ENCODE assay signal across 9 cellular contexts in genomic region chr18:32770651-32771168, GRCh38. TPM values are rescaled to one million over a fixed set of nuclear protein-coding genes. Genes with fewer than 3 reads are reported as not detected.
DNase-seq lines count a peak whose midpoint lies in the region; ATAC-seq and TF ChIP-seq lines count a peak whose summit lies in the region.
"Had no signal": no experiment of that assay in that cellular context is flagged by ENCODE, and none has a peak within 500 bp of the region (broad histone marks: within the 10 kb centered on the region; RNA-seq: fewer than 3 reads in every experiment).

No MANE protein-coding gene starts in this region.

- H3K27ac ChIP-seq in right cardiac atrium (ENCODE audit: low read length) (no peak overlapping the region), foreskin keratinocyte (no peak overlapping the region)

- peak overlapping the region; percentile 61 for H3K9ac ChIP-seq in NT2/D1 (ENCODE audit: insufficient read length, low read depth)

- BruUV-seq in Calu3 (replicated peaks; lab: Mats Ljungman, UMichigan), result no TSS peak

- intact Hi-C loops in Calu3 (cut with micrococcal nuclease; ENCODE audit: unreplicated experiment) (no loop called here), right cardiac atrium (cut with DNase I) (no loop called here), sciatic nerve (cut with DNase I) (no loop called here)
- intact Hi-C loops in activated CD4-positive, alpha-beta T cell treated with anti-CD3 and anti-CD28 coated beads, Interleukin-2, amount 10 ng/mL, durations not matched to agents 24 days and 14 days (cut with micrococcal nuclease), result no loop called here

- peaks cover 14% of the 10 kb centered on the region for H3K36me3 Mint-ChIP-seq in Calu3 (ENCODE audit: insufficient read depth, unreplicated experiment)
- peaks cover 1% of the 10 kb centered on the region for H3K36me3 Mint-ChIP-seq in activated CD4-positive, alpha-beta T cell treated with anti-CD3 and anti-CD28 coated beads, Interleukin-2, amount 10 ng/mL, durations not matched to agents 24 days and 14 days (ENCODE audit: low read depth)

- peak overlapping the region; percentile 78 for H3K4me3 Mint-ChIP-seq in Calu3 (ENCODE audit: low read depth, unreplicated experiment)
- H3K4me3 Mint-ChIP-seq in activated CD4-positive, alpha-beta T cell treated with anti-CD3 and anti-CD28 coated beads, Interleukin-2, amount 10 ng/mL, durations not matched to agents 24 days and 14 days, result no peak overlapping the region

- H3K9me3 Mint-ChIP-seq in Calu3 (ENCODE audit: low read depth, unreplicated experiment), result no peaks in the 10 kb centered on the region
- no peaks in the 10 kb centered on the region for H3K9me3 Mint-ChIP-seq in activated CD4-positive, alpha-beta T cell treated with anti-CD3 and anti-CD28 coated beads, Interleukin-2, amount 10 ng/mL, durations not matched to agents 24 days and 14 days

- CTCF ChIA-PET in Calu3 (lab: Charles Lee), result no interaction called here

- no peak for DNase-seq in Calu3
- no peak for DNase-seq in NT2/D1 (ENCODE audit: low read depth, low spot score)
- no peak for DNase-seq in right cardiac atrium
- no peak for DNase-seq in sciatic nerve (ENCODE audit: low spot score)
- no peak for DNase-seq in NK-92 treated with Interleukin-12 subunit alpha and Interleukin-12 subunit beta, amount 100 ng/mL, for 24 hours (lab: John Stamatoyannopoulos, UW)
- DNase-seq in DMS 273 (lab: John Stamatoyannopoulos, UW; ENCODE audit: unreplicated experiment), result no peak
- DNase-seq in foreskin keratinocyte, result no peak
- DNase-seq in activated CD4-positive, alpha-beta T cell treated with anti-CD3 and anti-CD28 coated beads, Interleukin-2, amount 10 ng/mL, durations not matched to agents 24 days and 14 days, result no peak

- H3K4me1 ChIP-seq in NT2/D1 (ENCODE audit: insufficient read depth, insufficient read length), result no peaks in the 10 kb centered on the region
- H3K4me1 ChIP-seq in right cardiac atrium (ENCODE audit: control insufficient read depth, insufficient read depth, low read length), result peaks cover 2% of the 10 kb centered on the region
- no peaks in the 10 kb centered on the region for H3K4me1 ChIP-seq in foreskin keratinocyte

- H3K27me3 Mint-ChIP-seq in Calu3 (ENCODE audit: unreplicated experiment), result peaks cover 31% of the 10 kb centered on the region
- peaks cover 46% of the 10 kb centered on the region for H3K27me3 Mint-ChIP-seq in activated CD4-positive, alpha-beta T cell treated with anti-CD3 and anti-CD28 coated beads, Interleukin-2, amount 10 ng/mL, durations not matched to agents 24 days and 14 days

- no peak overlapping the region for H3K27ac Mint-ChIP-seq in Calu3 (ENCODE audit: unreplicated experiment)
- H3K27ac Mint-ChIP-seq in activated CD4-positive, alpha-beta T cell treated with anti-CD3 and anti-CD28 coated beads, Interleukin-2, amount 10 ng/mL, durations not matched to agents 24 days and 14 days, result no peak overlapping the region

- WGBS in right cardiac atrium, result 2% methylated on average over 34 of the region's 34 CpGs

- H3K4me3 ChIP-seq in NT2/D1 (ENCODE audit: insufficient read length, low read depth) (peak overlapping the region; percentile 47), right cardiac atrium (ENCODE audit: low read length) (peak overlapping the region; percentile 82)

- H3K9me3 ChIP-seq in NT2/D1 (ENCODE audit: insufficient read depth, low read length), result no peaks in the 10 kb centered on the region
- no peaks in the 10 kb centered on the region for H3K9me3 ChIP-seq in right cardiac atrium (ENCODE audit: control insufficient read depth, low read length)

- H3K36me3 ChIP-seq in NT2/D1 (ENCODE audit: insufficient read depth, insufficient read length, low read length), result no peaks in the 10 kb centered on the region

- H3K27me3 ChIP-seq in NT2/D1 (ENCODE audit: insufficient read depth, insufficient read length), result peaks cover 61% of the 10 kb centered on the region
- H3K27me3 ChIP-seq in right cardiac atrium (ENCODE audit: control insufficient read depth, insufficient read depth), result no peaks in the 10 kb centered on the region
- peaks cover 69% of the 10 kb centered on the region for H3K27me3 ChIP-seq in foreskin keratinocyte

- H3K4me1 Mint-ChIP-seq in Calu3 (ENCODE audit: low read depth, unreplicated experiment), result no peaks in the 10 kb centered on the region
- peaks cover 2% of the 10 kb centered on the region for H3K4me1 Mint-ChIP-seq in activated CD4-positive, alpha-beta T cell treated with anti-CD3 and anti-CD28 coated beads, Interleukin-2, amount 10 ng/mL, durations not matched to agents 24 days and 14 days

- TF ChIP-seq CTCF in Calu3 (IDR thresholded peaks at IDR 0.05; ENCODE audit: unreplicated experiment), result no peak
- no peak for TF ChIP-seq CTCF in foreskin keratinocyte (conservative IDR thresholded peaks at IDR 0.05)

- ATAC-seq in right cardiac atrium (no peak), sciatic nerve (peak; percentile 25), foreskin keratinocyte (no peak)

RNA-seq across cellular contexts. Expression of gene KLHL14, which starts 2.1 kb away (rescaled TPM):
- total RNA-seq in Calu3 (2022), result 0.07 TPM in 1 of 2 replicates, not detected in the other
- total RNA-seq in right cardiac atrium, result under 1 TPM in 1 of 4 donors, not detected in 3; 0.09 TPM
- polyA plus RNA-seq in right cardiac atrium, result 0.09 TPM
- total RNA-seq in sciatic nerve, result 0.45 TPM
- total RNA-seq in foreskin keratinocyte, result not detected in 2 replicates
- polyA plus RNA-seq in foreskin keratinocyte, result not detected in 2 replicates
- not detected in 2 replicates for total RNA-seq in activated CD4-positive, alpha-beta T cell treated with anti-CD3 and anti-CD28 coated beads, Interleukin-2, amount 10 ng/mL, durations not matched to agents 24 days and 14 days
- total RNA-seq: T-helper 2 cell treated with Interferon-gamma antibody and Interleukin-4, amounts not matched to agents 100 ng/mL and 5 ng/mL, for 36 hours had no signal
